Comparison of ENCODE assay signal across 22 cellular contexts in the genomic region with DNA sequence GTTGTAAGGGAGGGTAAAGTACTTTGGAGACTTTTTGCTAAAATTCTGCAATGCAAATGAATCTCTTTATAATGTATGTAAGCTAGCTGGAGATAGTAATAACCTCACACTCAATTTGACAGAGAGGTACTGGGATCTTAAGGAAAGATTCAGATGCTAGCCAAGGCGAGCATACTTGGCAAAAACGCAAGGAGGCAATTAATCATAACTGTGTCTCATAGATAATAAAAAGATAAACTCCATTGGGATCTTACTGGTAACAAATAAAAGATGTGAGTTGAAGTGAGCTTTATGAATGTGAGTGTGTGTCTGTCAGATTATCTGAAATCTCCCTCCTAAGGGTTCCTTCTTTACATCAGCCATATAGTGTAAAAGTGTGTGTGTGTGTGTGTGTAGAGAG.
DNase-seq lines count a peak whose midpoint lies in the region; ATAC-seq, FAIRE-seq and TF ChIP-seq lines count a peak whose summit lies in the region.
"Had no signal": no experiment of that assay in that cellular context is flagged by ENCODE, and none has a peak within 500 bp of the region (broad histone marks: within the 10 kb centered on the region; RNA-seq: fewer than 3 reads in every experiment).

No MANE protein-coding gene starts in this region.

- peaks cover 11% of the 10 kb centered on the region for H3K4me1 ChIP-seq in mammary epithelial cell (ENCODE audit: insufficient read depth, low read length)
- H3K4me1 ChIP-seq: A549, BE2C had no signal

- no peaks in the 10 kb centered on the region for H4K20me1 ChIP-seq in mammary epithelial cell (ENCODE audit: insufficient read depth, low read length)

- H3K9me3 ChIP-seq in mammary epithelial cell (replicated peaks; ENCODE audit: insufficient read depth, low read length), result no peaks in the 10 kb centered on the region
- H3K9me3 ChIP-seq: A549, BE2C had no signal

- no peaks in the 10 kb centered on the region for H3K79me2 ChIP-seq in mammary epithelial cell (ENCODE audit: insufficient read depth, low read length)

- dilution Hi-C loops in mammary epithelial cell (cut with HindIII; ENCODE audit: low sequenced_read_pairs), result no loop called here

- WGBS in mammary epithelial cell (ENCODE audit: low coverage, missing lambda C conversion rate), result 18% methylated on average over 2 of the region's 2 CpGs

- ATAC-seq in HG02852 (IDR thresholded peaks at IDR 0.05; ENCODE audit: unreplicated experiment) (no peak), HG03520 (IDR thresholded peaks at IDR 0.05; ENCODE audit: unreplicated experiment) (no peak), GM18858 (IDR thresholded peaks at IDR 0.05; ENCODE audit: unreplicated experiment) (no peak)
- ATAC-seq: A549, K562, Panc1 had no signal

- no peak for FAIRE-seq in D721Med (lab: Jason Lieb, UNC)
- FAIRE-seq: A549, K562 had no signal

- in situ Hi-C loops in mammary epithelial cell (cut with MboI; ENCODE audit: low sequenced_read_pairs in 2 of 2), result no loop called here

- no peak for TF ChIP-seq CTCF in mammary epithelial cell (conservative IDR thresholded peaks at IDR 0.05 in 1 of 2, IDR thresholded peaks at IDR 0.05 in 1 of 2; ENCODE audit: extremely low read depth in 1 of 2, insufficient read depth in 1 of 2, low read depth in 1 of 2, low read length in 2 of 2)
- no peak for TF ChIP-seq CTCF in fibroblast of villous mesenchyme (IDR thresholded peaks at IDR 0.05; ENCODE audit: insufficient read depth, low read depth, low read length)
- no peak for TF ChIP-seq CTCF in D721Med (IDR thresholded peaks at IDR 0.05; ENCODE audit: insufficient read depth, missing control alignments)

- DNase-seq in EL (peak; percentile 39), M059J (ENCODE audit: low read depth) (peak; percentile 45), mammary epithelial cell (peak; percentile 4), fibroblast of villous mesenchyme (ENCODE audit: low read depth) (peak; percentile 65), D721Med (ENCODE audit: insufficient read length, low spot score) (no peak)
- DNase-seq: BE2C; DMS 273 treated with DMSO at 0.1 percent for 48 hours; DND-41; GDM1; NCI-H1092; NCI-H1436; NCI-H187 treated with DMSO at 0.1 percent for 48 hours; NCI-H2107; NCI-H510A; NCI-H748 treated with DMSO at 0.1 percent for 48 hours; NK-92 treated with Interleukin-12 subunit alpha and Interleukin-12 subunit beta, amount 100 ng/mL, for 24 hours had no signal

- H3K27ac ChIP-seq in mammary epithelial cell (ENCODE audit: insufficient read depth, low read depth, low read length), result no peak overlapping the region
- H3K27ac ChIP-seq: A549 had no signal

- H3K27me3 ChIP-seq in mammary epithelial cell (ENCODE audit: insufficient read depth, low read length), result no peaks in the 10 kb centered on the region
- H3K27me3 ChIP-seq: BE2C had no signal

- no peak overlapping the region for H3K4me2 ChIP-seq in mammary epithelial cell (ENCODE audit: insufficient read depth, low read depth, low read length)
- H3K4me2 ChIP-seq: A549 had no signal

- no TSS peak for BruUV-seq in mammary epithelial cell (replicated peaks; lab: Mats Ljungman, UMichigan)

- H3K4me3 ChIP-seq in mammary epithelial cell (replicated peaks in 1 of 3; ENCODE audit: insufficient read depth in 1 of 3, low read depth in 2 of 3, low read length in 3 of 3) (no peak overlapping the region), fibroblast of villous mesenchyme (ENCODE audit: low read depth, low read length) (no peak overlapping the region)
- H3K4me3 ChIP-seq: A549, K562 had no signal

- no peaks in the 10 kb centered on the region for H3K36me3 ChIP-seq in mammary epithelial cell (ENCODE audit: insufficient read depth, low read length)
- H3K36me3 ChIP-seq: BE2C had no signal

- CTCF ChIA-PET in mammary epithelial cell (lab: Charles Lee; ENCODE audit: low non-redundant PET), result no interaction called here

- H2AFZ ChIP-seq in mammary epithelial cell (ENCODE audit: low read depth, low read length), result no peak overlapping the region

- H3K9ac ChIP-seq in mammary epithelial cell (ENCODE audit: insufficient read depth, low read length), result no peak overlapping the region

- intact Hi-C loops in mammary epithelial cell (cut with micrococcal nuclease), result no loop called here
